Comparison of ENCODE assay signal across 10 cellular contexts in the genomic region with DNA sequence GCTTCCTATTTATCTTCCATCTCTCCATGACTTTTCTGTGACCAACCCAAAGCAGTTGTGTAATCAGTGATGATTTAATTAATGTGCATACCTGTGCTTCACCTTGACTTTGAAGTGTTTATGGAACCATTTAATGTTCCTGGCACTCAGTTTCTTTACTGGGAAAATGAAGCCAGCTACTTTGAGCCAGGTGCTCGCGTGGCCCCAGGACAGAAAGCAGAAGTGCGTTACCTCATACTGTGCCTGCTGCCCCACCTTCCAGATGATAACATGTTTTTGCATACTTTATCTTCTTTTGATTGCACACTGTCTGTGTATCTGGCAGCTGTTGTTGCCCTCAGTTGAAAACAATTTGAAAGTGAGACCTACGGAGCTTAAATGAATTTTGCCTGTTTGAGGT.
DNase-seq lines count a peak whose midpoint lies in the region; ATAC-seq and TF ChIP-seq lines count a peak whose summit lies in the region.
"Had no signal": no experiment of that assay in that cellular context is flagged by ENCODE, and none has a peak within 500 bp of the region (broad histone marks: within the 10 kb centered on the region; RNA-seq: fewer than 3 reads in every experiment).

No MANE protein-coding gene starts in this region.

- no peaks in the 10 kb centered on the region for H3K9me3 ChIP-seq in gastroesophageal sphincter
- H3K9me3 ChIP-seq: ovary had no signal

- no peaks in the 10 kb centered on the region for H3K27me3 Mint-ChIP-seq in stimulated activated memory B cell treated with anti-CD40 and anti-IgM and Interleukin-4, amounts not matched to agents 10 μg/mL and 1 μg/mL and 100 μg/mL, for 72 hours
- peaks cover 54% of the 10 kb centered on the region for H3K27me3 Mint-ChIP-seq in stimulated activated naive CD8-positive, alpha-beta T cell treated with anti-CD3 and anti-CD28 coated beads, Interleukin-15, amount 100 ng/mL, for 72 hours

- peaks cover 2% of the 10 kb centered on the region for H3K9me3 Mint-ChIP-seq in stimulated activated memory B cell treated with anti-CD40 and anti-IgM and Interleukin-4, amounts not matched to agents 10 μg/mL and 1 μg/mL and 100 μg/mL, for 72 hours
- no peaks in the 10 kb centered on the region for H3K9me3 Mint-ChIP-seq in stimulated activated naive CD8-positive, alpha-beta T cell treated with anti-CD3 and anti-CD28 coated beads, Interleukin-15, amount 100 ng/mL, for 72 hours
- H3K9me3 Mint-ChIP-seq: stimulated activated effector memory CD8-positive, alpha-beta T cell treated with anti-CD3 and anti-CD28 coated beads, Interleukin-12 subunit alpha, Interleukin-12 subunit beta, amount 100 ng/mL, for 72 hours had no signal

- H3K27ac Mint-ChIP-seq in stimulated activated memory B cell treated with anti-CD40 and anti-IgM and Interleukin-4, amounts not matched to agents 10 μg/mL and 1 μg/mL and 100 μg/mL, for 72 hours: peak overlapping the region; percentile 83
- H3K27ac Mint-ChIP-seq in stimulated activated naive CD8-positive, alpha-beta T cell treated with anti-CD3 and anti-CD28 coated beads, Interleukin-15, amount 100 ng/mL, for 72 hours: no peak overlapping the region
- H3K27ac Mint-ChIP-seq: stimulated activated effector memory CD8-positive, alpha-beta T cell treated with anti-CD3 and anti-CD28 coated beads, Interleukin-12 subunit alpha, Interleukin-12 subunit beta, amount 100 ng/mL, for 72 hours had no signal

- ATAC-seq in GM19351 (IDR thresholded peaks at IDR 0.05; ENCODE audit: unreplicated experiment): peak; percentile 94
- peak; percentile 87 for ATAC-seq in HG02938 (IDR thresholded peaks at IDR 0.05; ENCODE audit: unreplicated experiment)
- ATAC-seq in stimulated activated memory B cell treated with anti-CD40 and anti-IgM and Interleukin-4, amounts not matched to agents 10 μg/mL and 1 μg/mL and 100 μg/mL, for 72 hours: peak; percentile 95
- no peak for ATAC-seq in gastroesophageal sphincter
- no peak for ATAC-seq in stimulated activated naive CD8-positive, alpha-beta T cell treated with anti-CD3 and anti-CD28 coated beads, Interleukin-15, amount 100 ng/mL, for 72 hours

- no peak for TF ChIP-seq CTCF in gastroesophageal sphincter (IDR thresholded peaks at IDR 0.05)

- H3K36me3 Mint-ChIP-seq in stimulated activated memory B cell treated with anti-CD40 and anti-IgM and Interleukin-4, amounts not matched to agents 10 μg/mL and 1 μg/mL and 100 μg/mL, for 72 hours: no peaks in the 10 kb centered on the region
- H3K36me3 Mint-ChIP-seq: stimulated activated effector memory CD8-positive, alpha-beta T cell treated with anti-CD3 and anti-CD28 coated beads, Interleukin-12 subunit alpha, Interleukin-12 subunit beta, amount 100 ng/mL, for 72 hours had no signal

- no peaks in the 10 kb centered on the region for H3K4me1 ChIP-seq in gastroesophageal sphincter

- 45 to 89% methylated on average over 4 of the region's 4 CpGs for WGBS in gastroesophageal sphincter (ENCODE audit: low coverage in 1 of 2), 2 donors

- no peaks in the 10 kb centered on the region for H3K27me3 ChIP-seq in gastroesophageal sphincter
- H3K27me3 ChIP-seq: ovary had no signal

- TF ChIP-seq EP300 in gastroesophageal sphincter (IDR thresholded peaks at IDR 0.05): no peak

- H3K4me3 ChIP-seq in gastroesophageal sphincter: no peak overlapping the region
- H3K4me3 ChIP-seq: ovary had no signal

- no peak for TF ChIP-seq POLR2A in gastroesophageal sphincter (IDR thresholded peaks at IDR 0.05)

- peak; percentile 57 for DNase-seq in NCI-H345 (lab: John Stamatoyannopoulos, UW)
- no peak for DNase-seq in islet precursor cell
- DNase-seq in stimulated activated naive CD8-positive, alpha-beta T cell treated with anti-CD3 and anti-CD28 coated beads, Interleukin-15, amount 100 ng/mL, for 72 hours: no peak
- DNase-seq: GOT3, ovary had no signal

- H3K4me3 Mint-ChIP-seq in stimulated activated memory B cell treated with anti-CD40 and anti-IgM and Interleukin-4, amounts not matched to agents 10 μg/mL and 1 μg/mL and 100 μg/mL, for 72 hours: peak overlapping the region; percentile 42
- H3K4me3 Mint-ChIP-seq in stimulated activated naive CD8-positive, alpha-beta T cell treated with anti-CD3 and anti-CD28 coated beads, Interleukin-15, amount 100 ng/mL, for 72 hours: no peak overlapping the region
- H3K4me3 Mint-ChIP-seq: stimulated activated effector memory CD8-positive, alpha-beta T cell treated with anti-CD3 and anti-CD28 coated beads, Interleukin-12 subunit alpha, Interleukin-12 subunit beta, amount 100 ng/mL, for 72 hours had no signal

- peaks cover 41% of the 10 kb centered on the region for H3K4me1 Mint-ChIP-seq in stimulated activated memory B cell treated with anti-CD40 and anti-IgM and Interleukin-4, amounts not matched to agents 10 μg/mL and 1 μg/mL and 100 μg/mL, for 72 hours
- H3K4me1 Mint-ChIP-seq in stimulated activated naive CD8-positive, alpha-beta T cell treated with anti-CD3 and anti-CD28 coated beads, Interleukin-15, amount 100 ng/mL, for 72 hours: peaks cover 13% of the 10 kb centered on the region

- H3K36me3 ChIP-seq in gastroesophageal sphincter: no peaks in the 10 kb centered on the region
- H3K36me3 ChIP-seq: ovary had no signal

- no peak overlapping the region for H3K27ac ChIP-seq in gastroesophageal sphincter
- H3K27ac ChIP-seq: ovary had no signal

Comparison
In these comparisons a context has a peak if more than half of its experiments do, and no peak if none do; other contexts are left out.
1. ATAC-seq: peak in GM19351 (single experiment), HG02938 (single experiment) and stimulated activated memory B cell treated with anti-CD40 and anti-IgM and Interleukin-4, amounts not matched to agents 10 μg/mL and 1 μg/mL and 100 μg/mL, for 72 hours (single experiment); none in gastroesophageal sphincter (single experiment) and stimulated activated naive CD8-positive, alpha-beta T cell treated with anti-CD3 and anti-CD28 coated beads, Interleukin-15, amount 100 ng/mL, for 72 hours (single experiment).